Comparison of ENCODE assay signal across 1 cellular context in the genomic region with DNA sequence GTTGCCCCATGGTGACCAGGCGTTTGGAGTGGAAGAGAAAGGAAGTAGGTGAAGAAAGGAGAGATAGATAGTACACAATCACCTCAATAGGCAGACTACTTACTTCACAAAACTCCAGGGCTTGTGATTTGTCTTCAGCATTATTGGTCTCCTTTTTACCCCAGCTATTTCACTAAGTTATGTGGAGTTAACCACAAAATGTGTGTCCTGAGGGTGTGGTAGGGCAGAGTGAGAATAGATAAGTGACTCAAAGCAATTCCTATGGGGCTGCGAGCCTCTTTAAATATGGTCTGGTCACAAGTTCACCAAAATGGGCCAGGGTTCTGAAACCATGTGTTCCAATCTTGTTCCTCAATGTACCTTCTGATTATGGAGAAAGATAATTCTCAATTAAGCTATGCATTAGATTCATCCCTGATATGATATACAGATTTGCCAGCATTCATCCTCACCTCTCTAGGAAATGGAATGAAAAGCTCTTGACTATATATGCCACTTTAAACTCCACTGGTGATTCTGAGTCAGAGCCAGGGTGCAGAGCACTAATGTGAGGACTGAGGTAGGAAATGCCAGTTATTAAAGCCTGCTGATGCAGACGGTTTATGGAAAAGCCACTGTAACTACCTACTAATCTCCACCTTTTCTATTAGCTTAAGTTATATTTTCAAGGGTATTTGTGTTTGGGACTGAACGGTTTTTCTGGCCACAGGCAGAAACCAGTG.
TF ChIP-seq lines count a peak whose summit lies in the region.

No MANE protein-coding gene starts in this region.

TF ChIP-seq in SK-N-SH treated with all-trans-retinoic acid at 6 μM for 48 hours, 23 proteins besides CTCF, POLR2A, EP300 and RAD21 (continued from another document):
- TF ChIP-seq, protein P1, sequence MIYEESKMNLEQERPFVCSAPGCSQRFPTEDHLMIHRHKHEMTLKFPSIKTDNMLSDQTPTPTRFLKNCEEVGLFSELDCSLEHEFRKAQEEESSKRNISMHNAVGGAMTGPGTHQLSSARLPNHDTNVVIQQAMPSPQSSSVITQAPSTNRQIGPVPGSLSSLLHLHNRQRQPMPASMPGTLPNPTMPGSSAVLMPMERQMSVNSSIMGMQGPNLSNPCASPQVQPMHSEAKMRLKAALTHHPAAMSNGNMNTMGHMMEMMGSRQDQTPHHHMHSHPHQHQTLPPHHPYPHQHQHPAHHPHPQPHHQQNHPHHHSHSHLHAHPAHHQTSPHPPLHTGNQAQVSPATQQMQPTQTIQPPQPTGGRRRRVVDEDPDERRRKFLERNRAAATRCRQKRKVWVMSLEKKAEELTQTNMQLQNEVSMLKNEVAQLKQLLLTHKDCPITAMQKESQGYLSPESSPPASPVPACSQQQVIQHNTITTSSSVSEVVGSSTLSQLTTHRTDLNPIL (CRISPR knock-in tag; IDR thresholded peaks at IDR 0.05; ENCODE audit: low read depth) = no peak
TF ChIP-seq in SK-N-SH treated with all-trans-retinoic acid at 6 μM for 48 hours: peak in this region for 0.
